In genomic region chr2:191115801-191116200, GRCh38 we compare ENCODE assay signal across 12 cellular contexts. TPM values are rescaled to one million over a fixed set of nuclear protein-coding genes. Genes with fewer than 3 reads are reported as not detected.
DNase-seq lines count a peak whose midpoint lies in the region; ATAC-seq, FAIRE-seq and TF ChIP-seq lines count a peak whose summit lies in the region.
"Had no signal": no experiment of that assay in that cellular context is flagged by ENCODE, and none has a peak within 500 bp of the region (broad histone marks: within the 10 kb centered on the region; RNA-seq: fewer than 3 reads in every experiment).

No MANE protein-coding gene starts in this region.

- no peaks in the 10 kb centered on the region for H3K9me3 Mint-ChIP-seq in type B pancreatic cell

- no peak for TF ChIP-seq CTCF in GM12865 (IDR thresholded peaks at IDR 0.05; ENCODE audit: insufficient read depth, low read depth, low read length, missing control alignments)
- TF ChIP-seq CTCF in choroid plexus epithelial cell (conservative IDR thresholded peaks at IDR 0.05; ENCODE audit: low read depth, low read length), result no peak
- TF ChIP-seq CTCF in type B pancreatic cell (conservative IDR thresholded peaks at IDR 0.05), result no peak

- H3K36me3 Mint-ChIP-seq in type B pancreatic cell, result no peaks in the 10 kb centered on the region

- no peak overlapping the region for H3K4me3 Mint-ChIP-seq in type B pancreatic cell
- H3K4me3 Mint-ChIP-seq: neural crest cell had no signal

- DNase-seq in GM12865 (ENCODE audit: low read depth) (peak; percentile 6), choroid plexus epithelial cell (ENCODE audit: low read depth) (peak; percentile 41), frontal cortex (ENCODE audit: low spot score in 2 of 2) (no peak), type B pancreatic cell (ENCODE audit: extremely low spot score, unreplicated experiment) (no peak), dedifferentiated amniotic fluid mesenchymal stem cell (ENCODE audit: extremely low spot score) (no peak)
- DNase-seq: Caco-2, NCI-H2171 had no signal

- ATAC-seq in GM21423 (IDR thresholded peaks at IDR 0.05; ENCODE audit: unreplicated experiment) (peak; percentile 33), HG03520 (IDR thresholded peaks at IDR 0.05; ENCODE audit: unreplicated experiment) (peak; percentile 49), SK-N-SH treated with all-trans-retinoic acid at 6 μM for 48 hours (no peak)

- FAIRE-seq in frontal cortex (lab: Jason Lieb, UNC), result no peak

- no peak overlapping the region for H3K4me3 ChIP-seq in GM12865 (ENCODE audit: low read depth, low read length)
- no peak overlapping the region for H3K4me3 ChIP-seq in choroid plexus epithelial cell (ENCODE audit: low read depth, low read length)
- H3K4me3 ChIP-seq: breast epithelium had no signal

- peaks cover 3% of the 10 kb centered on the region for H3K27me3 Mint-ChIP-seq in type B pancreatic cell

- no peak overlapping the region for H3K27ac Mint-ChIP-seq in type B pancreatic cell

- peaks cover 10% of the 10 kb centered on the region for H3K4me1 Mint-ChIP-seq in type B pancreatic cell (ENCODE audit: unreplicated experiment)
- H3K4me1 Mint-ChIP-seq: neural crest cell had no signal

TF ChIP-seq in SK-N-SH treated with all-trans-retinoic acid at 6 μM for 48 hours, 23 proteins besides CTCF, POLR2A, EP300 and RAD21:
- no peak for TF ChIP-seq SNAI2 (CRISPR knock-in tag; IDR thresholded peaks at IDR 0.05)
- no peak for TF ChIP-seq PPARA (CRISPR knock-in tag; IDR thresholded peaks at IDR 0.05; ENCODE audit: borderline replicate concordance)
- TF ChIP-seq ZNF70 (CRISPR knock-in tag; IDR thresholded peaks at IDR 0.05), result no peak
- TF ChIP-seq CSRNP3 (CRISPR knock-in tag; IDR thresholded peaks at IDR 0.05), result no peak
- no peak for TF ChIP-seq BACH2 (CRISPR knock-in tag; IDR thresholded peaks at IDR 0.05; ENCODE audit: borderline replicate concordance)
- no peak for TF ChIP-seq RARB (CRISPR knock-in tag; IDR thresholded peaks at IDR 0.05)
- TF ChIP-seq ZNF8 (CRISPR knock-in tag; IDR thresholded peaks at IDR 0.05), result no peak
- TF ChIP-seq CSDC2 (CRISPR knock-in tag; IDR thresholded peaks at IDR 0.05), result no peak
- TF ChIP-seq TCF4 (CRISPR knock-in tag; IDR thresholded peaks at IDR 0.05; ENCODE audit: borderline replicate concordance), result no peak
- no peak for TF ChIP-seq ZFP30 (CRISPR knock-in tag; IDR thresholded peaks at IDR 0.05)
- TF ChIP-seq TOX (CRISPR knock-in tag; IDR thresholded peaks at IDR 0.05; ENCODE audit: borderline replicate concordance), result no peak
- no peak for TF ChIP-seq ZFP3 (CRISPR knock-in tag; IDR thresholded peaks at IDR 0.05)
- TF ChIP-seq POU6F1 (CRISPR knock-in tag; IDR thresholded peaks at IDR 0.05; ENCODE audit: borderline replicate concordance, low read depth), result no peak
- TF ChIP-seq GLIS3 (CRISPR knock-in tag; IDR thresholded peaks at IDR 0.05), result no peak
- no peak for TF ChIP-seq CREB5 (CRISPR knock-in tag; IDR thresholded peaks at IDR 0.05; ENCODE audit: low read depth)
- TF ChIP-seq TSHZ2 (CRISPR knock-in tag; IDR thresholded peaks at IDR 0.05), result no peak
- TF ChIP-seq ZNF565 (CRISPR knock-in tag; conservative IDR thresholded peaks at IDR 0.05; ENCODE audit: low read depth), result no peak
- no peak for TF ChIP-seq ARNTL (CRISPR knock-in tag; IDR thresholded peaks at IDR 0.05; ENCODE audit: borderline replicate concordance, low read depth)
- no peak for TF ChIP-seq ESRRG (CRISPR knock-in tag; IDR thresholded peaks at IDR 0.05)
- TF ChIP-seq PATZ1 (CRISPR knock-in tag; IDR thresholded peaks at IDR 0.05; ENCODE audit: borderline replicate concordance), result no peak

RNA-seq across cellular contexts. Expression of gene STAT4, which starts 35.0 kb away (rescaled TPM):
- total RNA-seq in frontal cortex (5.3 TPM), type B pancreatic cell (ENCODE audit: low replicate concordance) (2.1 TPM in 2 replicates)

Comparison
In these comparisons a context has a peak if more than half of its experiments do, and no peak if none do; other contexts are left out.
1. DNase-seq: peak in GM12865 (single experiment) and choroid plexus epithelial cell (single experiment); none in frontal cortex (0 of 2), type B pancreatic cell (single experiment) and dedifferentiated amniotic fluid mesenchymal stem cell (single experiment).